Comparison of ENCODE assay signal across 8 cellular contexts in the genomic region with DNA sequence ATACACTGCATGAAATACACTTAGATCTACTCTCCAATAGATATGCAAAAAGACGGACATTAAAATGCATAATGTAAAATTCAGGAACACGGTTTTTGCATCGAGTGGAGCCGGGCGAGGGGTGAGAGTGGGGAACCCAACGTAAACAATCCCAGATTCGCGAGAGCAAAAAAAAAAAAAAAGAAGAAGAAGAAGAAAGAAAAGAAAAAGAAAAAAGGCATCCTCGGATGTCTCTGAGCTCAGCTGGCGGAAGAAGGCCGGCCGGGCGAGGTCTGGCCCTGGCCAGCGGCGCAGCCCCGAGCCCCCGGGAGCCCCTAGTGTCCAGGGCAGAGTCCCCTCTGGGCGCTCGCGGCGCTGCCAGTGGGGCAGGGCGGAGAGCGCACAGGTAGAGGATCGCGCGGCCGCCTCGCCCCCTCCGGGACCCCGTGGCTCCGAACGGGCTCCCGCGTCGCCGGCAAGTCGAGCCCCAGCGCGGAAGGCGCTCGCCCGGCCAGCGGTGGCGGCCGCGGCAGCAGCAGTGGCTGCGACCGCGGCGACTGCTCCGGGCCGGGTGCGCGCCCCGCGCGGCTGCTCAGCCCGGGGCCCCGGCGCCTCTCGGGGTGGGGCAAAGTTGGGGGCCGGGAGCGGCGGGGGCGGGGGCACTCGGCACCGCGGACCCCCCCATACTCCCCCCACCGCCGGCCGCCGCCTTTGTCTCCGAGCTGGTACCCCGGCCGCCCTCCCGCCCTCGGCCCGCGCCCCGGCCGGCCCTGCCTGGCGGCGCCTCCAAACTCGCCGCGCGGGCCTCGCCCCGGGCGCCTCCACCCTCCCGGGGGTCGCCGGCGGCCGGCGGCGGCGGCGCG. TPM values are rescaled to one million over a fixed set of nuclear protein-coding genes. Genes with fewer than 3 reads are reported as not detected.
DNase-seq lines count a peak whose midpoint lies in the region; ATAC-seq, FAIRE-seq and TF ChIP-seq lines count a peak whose summit lies in the region.

No MANE protein-coding gene starts in this region.

- DNase-seq in A549 (ENCODE audit: low read depth in 1 of 2, low spot score in 1 of 2) (no peak), RWPE2 (ENCODE audit: low spot score) (no peak), esophagus muscularis mucosa (ENCODE audit: extremely low spot score) (no peak), neural progenitor cell (ENCODE audit: low spot score) (peak; percentile 75), NCI-H2081 treated with DMSO at 0.1 percent for 48 hours (lab: John Stamatoyannopoulos, UW) (no peak), G401 (ENCODE audit: low spot score) (no peak)

- POLR2A ChIA-PET in A549 (lab: Yijun Ruan, JAX): interaction anchor here (0.6 to 7.8 kb wide), 3 partner anchors 12 to 45 kb away, joined by 3 to 63 read pairs (median 4); no protein-coding TSS in a partner anchor

- H3K4me2 ChIP-seq in A549 (peak overlapping the region; percentile 99), neural progenitor cell (peak overlapping the region; percentile 88)

- H3K9me3 ChIP-seq in A549 (no peaks in the 10 kb centered on the region), RWPE2 (ENCODE audit: severe bottlenecking) (no peaks in the 10 kb centered on the region), esophagus muscularis mucosa (no peaks in the 10 kb centered on the region), neural progenitor cell (ENCODE audit: low read depth) (no peaks in the 10 kb centered on the region)

- TF ChIP-seq RAD21 in A549 (conservative IDR thresholded peaks at IDR 0.05 in 1 of 2, IDR thresholded peaks at IDR 0.05 in 1 of 2): peak in 1 of 2 experiments; percentile 29; a peak in 1 of 5 replicates

- CTCF ChIA-PET in A549 (lab: Yijun Ruan, JAX): interaction anchor here (0.7 to 2.7 kb wide), 6 partner anchors 24 to 299 kb away, joined by 3 to 10 read pairs (median 4); no protein-coding TSS in a partner anchor

- FAIRE-seq in A549 (lab: Jason Lieb, UNC): no peak

- H3K36me3 ChIP-seq in RWPE2 (ENCODE audit: low read depth) (peaks cover 7% of the 10 kb centered on the region; the same call in 1 of the 2 replicates), esophagus muscularis mucosa (no peaks in the 10 kb centered on the region), neural progenitor cell (no peaks in the 10 kb centered on the region)

- TF ChIP-seq CTCF in A549 (IDR thresholded peaks at IDR 0.05) (peak; percentile 29; the same call in 2 of the 3 replicates), RWPE2 (IDR thresholded peaks at IDR 0.05; ENCODE audit: poor library complexity, severe bottlenecking) (no peak), esophagus muscularis mucosa (IDR thresholded peaks at IDR 0.05) (peak in 2 of 3 experiments; percentile 26 to 27), neural progenitor cell (IDR thresholded peaks at IDR 0.05) (peak; percentile 41)

- H3K79me2 ChIP-seq in neural progenitor cell (ENCODE audit: low read depth): no peaks in the 10 kb centered on the region

- peaks cover 32% of the 10 kb centered on the region for H3K4me1 Mint-ChIP-seq in neural progenitor cell

- H3K36me3 Mint-ChIP-seq in neural progenitor cell: peaks cover 3% of the 10 kb centered on the region

- 1% methylated on average over 37 of the region's 100 CpGs for WGBS in A549 (ENCODE audit: missing lambda C conversion rate)
- under 1% methylated on average over 27 of the region's 100 CpGs for WGBS in esophagus muscularis mucosa

- H3K27me3 ChIP-seq in RWPE2 (ENCODE audit: insufficient read depth, poor library complexity, severe bottlenecking): no peaks in the 10 kb centered on the region
- H3K27me3 ChIP-seq in esophagus muscularis mucosa: peaks cover 0 to 4% (median 0%) of the 10 kb centered on the region in 4 donors
- peaks cover 88% of the 10 kb centered on the region for H3K27me3 ChIP-seq in neural progenitor cell

- TF ChIP-seq EP300 in A549 (IDR thresholded peaks at IDR 0.05): no peak
- no peak for TF ChIP-seq EP300 in esophagus muscularis mucosa (IDR thresholded peaks at IDR 0.05)

- peak overlapping the region; percentile 97 for H3K27ac Mint-ChIP-seq in neural progenitor cell

- H3K9me3 Mint-ChIP-seq in neural progenitor cell: peaks cover 2% of the 10 kb centered on the region

- intact Hi-C loops in esophagus muscularis mucosa (cut with DNase I): loop anchor here (10.0 kb wide), 1 partner anchor 963 kb away; a partner anchor contains a TSS

- peaks cover 47% of the 10 kb centered on the region for H3K4me1 ChIP-seq in A549
- peaks cover 48% of the 10 kb centered on the region for H3K4me1 ChIP-seq in RWPE2 (ENCODE audit: insufficient read depth, poor library complexity, severe bottlenecking)
- H3K4me1 ChIP-seq in esophagus muscularis mucosa: peaks cover 27 to 71% (median 61%) of the 10 kb centered on the region in 4 donors
- H3K4me1 ChIP-seq in neural progenitor cell: peaks cover 79% of the 10 kb centered on the region

- peaks cover 11% of the 10 kb centered on the region for H3K27me3 Mint-ChIP-seq in neural progenitor cell (ENCODE audit: insufficient read depth, low read depth)

- H2AFZ ChIP-seq in neural progenitor cell (replicated peaks): no peak overlapping the region

- peaks cover 79% of the 10 kb centered on the region for H4K20me1 ChIP-seq in neural progenitor cell (ENCODE audit: low read depth)

- ATAC-seq in A549 (peak; percentile 39 to 42; a peak in 5 of 6 replicates), GM18505 (IDR thresholded peaks at IDR 0.05; ENCODE audit: unreplicated experiment) (peak; percentile 48), HG02885 (IDR thresholded peaks at IDR 0.05; ENCODE audit: poor library complexity, unreplicated experiment) (peak; percentile 60), RWPE2 (ENCODE audit: low read depth) (peak; percentile 7; the same call in 2 of the 3 replicates)

- peak overlapping the region; percentile 84 for H3K4me3 ChIP-seq in A549
- H3K4me3 ChIP-seq in RWPE2 (ENCODE audit: severe bottlenecking): peak overlapping the region; percentile 96
- peak overlapping the region; percentile 76 to 86 (median 84) for H3K4me3 ChIP-seq in esophagus muscularis mucosa
- H3K4me3 ChIP-seq in neural progenitor cell: peak overlapping the region; percentile 70

- H3K4me3 Mint-ChIP-seq in neural progenitor cell: peak overlapping the region; percentile 78

- TF ChIP-seq POLR2A in A549 (IDR thresholded peaks at IDR 0.05; ENCODE audit: low read length) (peak; percentile 21; the same call in 1 of the 2 replicates), GM18505 (IDR thresholded peaks at IDR 0.05; ENCODE audit: borderline replicate concordance, extremely low read depth, insufficient read depth, insufficient read length) (peak; percentile 3), esophagus muscularis mucosa (IDR thresholded peaks at IDR 0.05; ENCODE audit: low read depth) (no peak)

- H3K27ac ChIP-seq in A549 (peak overlapping the region; percentile 99), RWPE2 (ENCODE audit: poor library complexity, severe bottlenecking) (peak overlapping the region; percentile 93), esophagus muscularis mucosa (replicated peaks in 1 of 4) (peak overlapping the region; percentile 92 to 96 (median 94)), neural progenitor cell (no peak overlapping the region)

- H3K9ac ChIP-seq in neural progenitor cell: no peak overlapping the region

- in situ Hi-C loops in G401 (cut with HindIII; ENCODE audit: low sequenced_read_pairs): no loop called here

- H3F3A ChIP-seq in neural progenitor cell (ENCODE audit: low read depth): peaks cover 76% of the 10 kb centered on the region

TF ChIP-seq in A549, 52 proteins besides CTCF, POLR2A, EP300 and RAD21:
- TF ChIP-seq JUN (IDR thresholded peaks at IDR 0.05) (peak in 1 of 2 experiments; percentile 9; a peak in 2 of 5 replicates), KDM1A (IDR thresholded peaks at IDR 0.05; ENCODE audit: low read depth) (no peak), SMC3 (IDR thresholded peaks at IDR 0.05) (peak; percentile 24; the same call in 1 of the 3 replicates), PHF8 (IDR thresholded peaks at IDR 0.05; ENCODE audit: borderline replicate concordance, low read depth) (peak; percentile 25; the same call in 1 of the 2 replicates)
- TF ChIP-seq, protein P1, sequence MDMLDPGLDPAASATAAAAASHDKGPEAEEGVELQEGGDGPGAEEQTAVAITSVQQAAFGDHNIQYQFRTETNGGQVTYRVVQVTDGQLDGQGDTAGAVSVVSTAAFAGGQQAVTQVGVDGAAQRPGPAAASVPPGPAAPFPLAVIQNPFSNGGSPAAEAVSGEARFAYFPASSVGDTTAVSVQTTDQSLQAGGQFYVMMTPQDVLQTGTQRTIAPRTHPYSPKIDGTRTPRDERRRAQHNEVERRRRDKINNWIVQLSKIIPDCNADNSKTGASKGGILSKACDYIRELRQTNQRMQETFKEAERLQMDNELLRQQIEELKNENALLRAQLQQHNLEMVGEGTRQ (IDR thresholded peaks at IDR 0.05): no peak

RNA-seq across cellular contexts. Expression of a gene that starts 9.7 kb away (rescaled TPM):
- 6.5 and 11.0 TPM in 2 replicates for polyA plus RNA-seq in A549 (2011; rRNA removed)
- polyA plus RNA-seq in A549 (2012; cell fraction: cytosol; rRNA removed): 2.9 and 4.0 TPM in 2 replicates
- 4.6 and 5.1 TPM in 2 replicates for polyA plus RNA-seq in A549 (2012; cell fraction: nucleus; rRNA removed)
- 3.9 to 4.0 TPM (median 3.9 TPM) in 3 replicates for polyA plus RNA-seq in A549 (2017; fragmentation: RNase III; extraction: RNeasy Plus Mini Kit Qiagen cat#74134 plus additional on column Dnase treatment)
- 25.9 and 28.7 TPM in 2 replicates for polyA minus RNA-seq in A549 (2011; rRNA and poly(A)+ RNA removed)
- 10 to 100 TPM; 25.7 to 53.0 (median 30.6) TPM for total RNA-seq in esophagus muscularis mucosa
- total RNA-seq in neural progenitor cell (ENCODE audit: low replicate concordance): 1.5 and 2.4 TPM in 2 replicates
- total RNA-seq in G401 (2014; rRNA removed; shearing (Covaris generic)): 1.5 and 3.5 TPM in 2 replicates

Comparison
In these comparisons a context has a peak if more than half of its experiments do, and no peak if none do; other contexts are left out.
1. ATAC-seq: peak in every context shown above with its lines; median percentile 60 in HG02885; 48 in GM18505; 40 in A549; 7 in RWPE2.